26 cellular contexts compared by ENCODE assay signal in the genomic region with DNA sequence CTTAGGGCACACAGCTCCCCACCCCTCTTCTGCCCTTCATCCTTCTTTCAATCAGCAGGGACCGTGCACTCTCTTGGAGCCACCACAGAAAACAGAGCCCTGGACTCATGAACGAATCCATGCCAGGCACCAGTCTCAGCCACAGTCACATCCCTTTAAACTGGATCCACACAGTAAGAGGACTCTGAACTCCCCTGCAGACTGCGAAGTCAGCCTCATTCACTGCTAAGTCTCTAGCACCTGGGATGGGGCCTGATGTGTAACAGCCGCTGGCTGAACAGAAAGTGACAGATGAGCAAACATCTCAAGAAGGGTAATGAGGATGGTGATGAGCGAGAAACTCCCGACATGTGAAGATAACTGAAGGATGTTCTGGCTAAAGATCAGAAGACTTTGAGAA. TPM values are rescaled to one million over a fixed set of nuclear protein-coding genes. Genes with fewer than 3 reads are reported as not detected.
DNase-seq lines count a peak whose midpoint lies in the region; ATAC-seq and TF ChIP-seq lines count a peak whose summit lies in the region.
"Had no signal": no experiment of that assay in that cellular context is flagged by ENCODE, and none has a peak within 500 bp of the region (broad histone marks: within the 10 kb centered on the region; RNA-seq: fewer than 3 reads in every experiment).

No MANE protein-coding gene starts in this region.

- no peaks in the 10 kb centered on the region for H3K9me2 ChIP-seq in SK-N-SH

- no peak overlapping the region for H2AFZ ChIP-seq in SK-N-SH (ENCODE audit: low read depth)

- H3K27ac ChIP-seq in SK-N-SH (ENCODE audit: low read depth in 2 of 2, low read length in 1 of 2) (no peak overlapping the region), right cardiac atrium (ENCODE audit: low read length) (no peak overlapping the region)
- H3K27ac ChIP-seq: 22Rv1, SK-N-MC, thyroid gland had no signal

- H3K4me3 ChIP-seq in SK-N-SH (ENCODE audit: low read depth in 2 of 2, low read length in 1 of 2) (no peak overlapping the region), right cardiac atrium (ENCODE audit: low read length) (no peak overlapping the region)
- H3K4me3 ChIP-seq: SK-N-MC, thyroid gland had no signal

- H3K9ac ChIP-seq in SK-N-SH, result no peak overlapping the region

- no peak for TF ChIP-seq RAD21 in SK-N-SH (IDR thresholded peaks at IDR 0.05; ENCODE audit: low read length)

- no peaks in the 10 kb centered on the region for H3K79me2 ChIP-seq in SK-N-SH (ENCODE audit: insufficient read depth)

- H3K9me3 ChIP-seq in SK-N-SH (no peaks in the 10 kb centered on the region), right cardiac atrium (ENCODE audit: control insufficient read depth, low read length) (no peaks in the 10 kb centered on the region)
- H3K9me3 ChIP-seq: thyroid gland had no signal

- POLR2A ChIA-PET in SK-N-SH (lab: Yijun Ruan, JAX), result no interaction called here

- WGBS in SK-N-SH (ENCODE audit: low lambda C conversion rate), result 69% methylated on average over 6 of the region's 6 CpGs
- 58% methylated on average over 6 of the region's 6 CpGs for WGBS in right cardiac atrium

- ATAC-seq in SK-N-SH treated with all-trans-retinoic acid at 6 μM for 48 hours, result peak; percentile 22; the same call in 2 of the 3 replicates
- ATAC-seq in HG02798 (IDR thresholded peaks at IDR 0.05; ENCODE audit: poor library complexity, unreplicated experiment), result peak; percentile 16
- peak; percentile 43 to 60 for ATAC-seq in right cardiac atrium
- no peak for ATAC-seq in GM19452 (IDR thresholded peaks at IDR 0.05; ENCODE audit: unreplicated experiment)
- no peak for ATAC-seq in HG03039 (IDR thresholded peaks at IDR 0.05; ENCODE audit: unreplicated experiment)

- no peak for TF ChIP-seq CTCF in SK-N-SH (IDR thresholded peaks at IDR 0.05)

- intact Hi-C loops in right cardiac atrium (cut with DNase I), result no loop called here

- CTCF ChIA-PET in SK-N-SH (lab: Yijun Ruan, JAX), result no interaction called here

- H3K27me3 ChIP-seq in SK-N-SH (ENCODE audit: insufficient read depth), result no peaks in the 10 kb centered on the region
- H3K27me3 ChIP-seq in right cardiac atrium (ENCODE audit: control insufficient read depth, insufficient read depth), result no peaks in the 10 kb centered on the region
- H3K27me3 ChIP-seq: thyroid gland had no signal

- no peak overlapping the region for H3K4me2 ChIP-seq in SK-N-SH

- H3F3A ChIP-seq in SK-N-SH (replicated peaks; ENCODE audit: insufficient read depth), result no peaks in the 10 kb centered on the region

- DNase-seq in SK-N-SH (no peak), right cardiac atrium (no peak), retina (peak; percentile 38), MV-4-11 (lab: John Stamatoyannopoulos, UW) (no peak)
- DNase-seq: activated CD4-positive, alpha-beta T cell treated with anti-CD3 and anti-CD28 coated beads for 36 hours; activated CD8-positive, alpha-beta memory T cell treated with anti-CD3 and anti-CD28 coated beads, Interleukin-2, amount 50 U/mL, for 48 hours; activated effector memory CD4-positive, alpha-beta T cell treated with anti-CD3 and anti-CD28 coated beads, Interleukin-2, amount 50 U/mL, for 16 hours; cerebellar nuclear complex; DMS153; effector CD8-positive, alpha-beta T cell; GF-D8; mesenchymal stem cell; natural killer cell; NCI-H1417 treated with DMSO at 0.1 percent for 48 hours; NCI-H2171; NCI-H748 treated with DMSO at 0.1 percent for 48 hours; OCI-M1; thyroid gland had no signal

- H3K4me1 ChIP-seq in SK-N-SH (ENCODE audit: control insufficient read depth in 1 of 2, insufficient read depth in 2 of 2, low read depth in 1 of 2, low read length in 1 of 2) (peaks cover 0 to 3% of the 10 kb centered on the region in 2 experiments; a peak in 1 of 4 replicates), right cardiac atrium (ENCODE audit: control insufficient read depth, insufficient read depth, low read length) (no peaks in the 10 kb centered on the region)
- H3K4me1 ChIP-seq: thyroid gland had no signal

- TF ChIP-seq EP300 in SK-N-SH (IDR thresholded peaks at IDR 0.05; ENCODE audit: borderline replicate concordance in 1 of 2, low read depth in 1 of 2, low read length in 1 of 2), result no peak

- peaks cover 8% of the 10 kb centered on the region; the same call in 1 of the 2 replicates for H4K20me1 ChIP-seq in SK-N-SH (ENCODE audit: insufficient read depth)

- peaks cover 4 to 19% of the 10 kb centered on the region in 2 experiments for H3K36me3 ChIP-seq in SK-N-SH (replicated peaks in 1 of 2; ENCODE audit: control insufficient read depth in 1 of 2, insufficient read depth in 2 of 2, low read length in 1 of 2)

TF ChIP-seq in SK-N-SH treated with all-trans-retinoic acid at 6 μM for 48 hours, 23 proteins besides CTCF, POLR2A, EP300 and RAD21 (continues in another document):
- TF ChIP-seq PPARA (CRISPR knock-in tag; IDR thresholded peaks at IDR 0.05; ENCODE audit: borderline replicate concordance) (no peak), ESRRG (CRISPR knock-in tag; IDR thresholded peaks at IDR 0.05) (no peak), ISL1 (CRISPR knock-in tag; IDR thresholded peaks at IDR 0.05) (no peak), ZNF70 (CRISPR knock-in tag; IDR thresholded peaks at IDR 0.05) (no peak), ZNF8 (CRISPR knock-in tag; IDR thresholded peaks at IDR 0.05) (no peak), SNAI2 (CRISPR knock-in tag; IDR thresholded peaks at IDR 0.05) (no peak), ZFP3 (CRISPR knock-in tag; IDR thresholded peaks at IDR 0.05) (no peak), OSR1 (CRISPR knock-in tag; IDR thresholded peaks at IDR 0.05) (no peak)
- TF ChIP-seq, protein P1, sequence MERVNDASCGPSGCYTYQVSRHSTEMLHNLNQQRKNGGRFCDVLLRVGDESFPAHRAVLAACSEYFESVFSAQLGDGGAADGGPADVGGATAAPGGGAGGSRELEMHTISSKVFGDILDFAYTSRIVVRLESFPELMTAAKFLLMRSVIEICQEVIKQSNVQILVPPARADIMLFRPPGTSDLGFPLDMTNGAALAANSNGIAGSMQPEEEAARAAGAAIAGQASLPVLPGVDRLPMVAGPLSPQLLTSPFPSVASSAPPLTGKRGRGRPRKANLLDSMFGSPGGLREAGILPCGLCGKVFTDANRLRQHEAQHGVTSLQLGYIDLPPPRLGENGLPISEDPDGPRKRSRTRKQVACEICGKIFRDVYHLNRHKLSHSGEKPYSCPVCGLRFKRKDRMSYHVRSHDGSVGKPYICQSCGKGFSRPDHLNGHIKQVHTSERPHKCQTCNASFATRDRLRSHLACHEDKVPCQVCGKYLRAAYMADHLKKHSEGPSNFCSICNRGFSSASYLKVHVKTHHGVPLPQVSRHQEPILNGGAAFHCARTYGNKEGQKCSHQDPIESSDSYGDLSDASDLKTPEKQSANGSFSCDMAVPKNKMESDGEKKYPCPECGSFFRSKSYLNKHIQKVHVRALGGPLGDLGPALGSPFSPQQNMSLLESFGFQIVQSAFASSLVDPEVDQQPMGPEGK (CRISPR knock-in tag; IDR thresholded peaks at IDR 0.05; ENCODE audit: borderline replicate concordance), result no peak

TF ChIP-seq in SK-N-SH, 30 proteins besides CTCF, POLR2A, EP300 and RAD21:
- TF ChIP-seq, protein P2, sequence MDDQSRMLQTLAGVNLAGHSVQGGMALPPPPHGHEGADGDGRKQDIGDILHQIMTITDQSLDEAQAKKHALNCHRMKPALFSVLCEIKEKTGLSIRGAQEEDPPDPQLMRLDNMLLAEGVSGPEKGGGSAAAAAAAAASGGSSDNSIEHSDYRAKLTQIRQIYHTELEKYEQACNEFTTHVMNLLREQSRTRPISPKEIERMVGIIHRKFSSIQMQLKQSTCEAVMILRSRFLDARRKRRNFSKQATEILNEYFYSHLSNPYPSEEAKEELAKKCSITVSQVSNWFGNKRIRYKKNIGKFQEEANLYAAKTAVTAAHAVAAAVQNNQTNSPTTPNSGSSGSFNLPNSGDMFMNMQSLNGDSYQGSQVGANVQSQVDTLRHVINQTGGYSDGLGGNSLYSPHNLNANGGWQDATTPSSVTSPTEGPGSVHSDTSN (IDR thresholded peaks at IDR 0.05), result no peak
- TF ChIP-seq RCOR1 (IDR thresholded peaks at IDR 0.05; ENCODE audit: low read length) (no peak), TCF12 (IDR thresholded peaks at IDR 0.05) (no peak), CHD2 (IDR thresholded peaks at IDR 0.05; ENCODE audit: low read length, partially characterized antibody) (no peak), TEAD4 (IDR thresholded peaks at IDR 0.05; ENCODE audit: borderline replicate concordance, insufficient read depth) (no peak), POLR2AphosphoS5 (IDR thresholded peaks at IDR 0.05; ENCODE audit: low read depth, low read length) (no peak), FOXM1 (IDR thresholded peaks at IDR 0.05; ENCODE audit: low read depth) (no peak)
- TF ChIP-seq, protein P3, sequence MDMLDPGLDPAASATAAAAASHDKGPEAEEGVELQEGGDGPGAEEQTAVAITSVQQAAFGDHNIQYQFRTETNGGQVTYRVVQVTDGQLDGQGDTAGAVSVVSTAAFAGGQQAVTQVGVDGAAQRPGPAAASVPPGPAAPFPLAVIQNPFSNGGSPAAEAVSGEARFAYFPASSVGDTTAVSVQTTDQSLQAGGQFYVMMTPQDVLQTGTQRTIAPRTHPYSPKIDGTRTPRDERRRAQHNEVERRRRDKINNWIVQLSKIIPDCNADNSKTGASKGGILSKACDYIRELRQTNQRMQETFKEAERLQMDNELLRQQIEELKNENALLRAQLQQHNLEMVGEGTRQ (IDR thresholded peaks at IDR 0.05; ENCODE audit: borderline replicate concordance, low read depth, low read length), result no peak

RNA-seq across cellular contexts. Expression of a gene that starts 45.8 kb away (rescaled TPM):
- 0.02 and 0.08 TPM in 2 replicates for polyA plus RNA-seq in SK-N-SH (2012; rRNA removed)
- polyA plus RNA-seq in SK-N-SH (2012; cell fraction: cytosol; rRNA removed), result 0.04 and 0.07 TPM in 2 replicates
- polyA plus RNA-seq in SK-N-SH (2012; cell fraction: nucleus; rRNA removed), result 0.19 and 0.47 TPM in 2 replicates
- total RNA-seq in right cardiac atrium, result 1 to 10 TPM; 1.3 to 3.6 (median 1.6) TPM
- polyA plus RNA-seq in right cardiac atrium, result 1.4 TPM
- total RNA-seq: activated CD4-positive, alpha-beta T cell treated with anti-CD3 and anti-CD28 coated beads for 36 hours; pulmonary artery endothelial cell had no signal
- polyA plus RNA-seq: CD14-positive monocyte had no signal

Comparison
In these comparisons a context has a peak if more than half of its experiments do, and no peak if none do; other contexts are left out.
1. ATAC-seq: peak in SK-N-SH treated with all-trans-retinoic acid at 6 μM for 48 hours (single experiment), HG02798 (single experiment) and right cardiac atrium (2 of 2); none in GM19452 (single experiment) and HG03039 (single experiment).